In genomic region chr7:133437544-133437943, GRCh38 we compare ENCODE assay signal across 16 cellular contexts.
DNase-seq lines count a peak whose midpoint lies in the region; ATAC-seq and TF ChIP-seq lines count a peak whose summit lies in the region.
"Had no signal": no experiment of that assay in that cellular context is flagged by ENCODE, and none has a peak within 500 bp of the region (broad histone marks: within the 10 kb centered on the region; RNA-seq: fewer than 3 reads in every experiment).

No MANE protein-coding gene starts in this region.

- H3K27ac ChIP-seq in naive thymus-derived CD4-positive, alpha-beta T cell (ENCODE audit: low read depth, low read length): no peak overlapping the region
- H3K27ac ChIP-seq: BLaER1 treated with 17β-estradiol and CSF1 and Interleukin-3, amounts not matched to agents 10 nM and 100 nM had no signal

- H3K4me3 Mint-ChIP-seq in mesothelial cell of epicardium: no peak overlapping the region
- no peak overlapping the region for H3K4me3 Mint-ChIP-seq in stimulated activated effector memory CD8-positive, alpha-beta T cell treated with anti-CD3 and anti-CD28 coated beads, Interleukin-12 subunit alpha, Interleukin-12 subunit beta, amount 100 ng/mL, for 72 hours
- no peak overlapping the region for H3K4me3 Mint-ChIP-seq in naive thymus-derived CD4-positive, alpha-beta T cell
- H3K4me3 Mint-ChIP-seq: B cell; CD8-positive, alpha-beta T cell; H9 had no signal

- POLR2A ChIA-PET in naive thymus-derived CD4-positive, alpha-beta T cell (lab: Charles Lee): no interaction called here

- no peaks in the 10 kb centered on the region for H3K4me1 ChIP-seq in naive thymus-derived CD4-positive, alpha-beta T cell (ENCODE audit: control insufficient read depth in 2 of 2, insufficient read depth in 2 of 2, low read length in 2 of 2)

- TF ChIP-seq CTCF in mesothelial cell of epicardium (IDR thresholded peaks at IDR 0.05; ENCODE audit: unreplicated experiment) (no peak), GM10266 (IDR thresholded peaks at IDR 0.05; ENCODE audit: control insufficient read depth, insufficient read depth, low read depth, missing control alignments) (no peak)

- no peaks in the 10 kb centered on the region for H3K9me3 ChIP-seq in naive thymus-derived CD4-positive, alpha-beta T cell (ENCODE audit: control insufficient read depth in 2 of 3, low read length in 3 of 3)

- no peak for DNase-seq in Right ventricle myocardium superior
- DNase-seq in left cardiac atrium: no peak
- no peak for DNase-seq in mesothelial cell of epicardium (ENCODE audit: low spot score in 2 of 2, unreplicated experiment in 2 of 2)
- DNase-seq in stimulated activated effector memory CD8-positive, alpha-beta T cell treated with anti-CD3 and anti-CD28 coated beads, Interleukin-12 subunit alpha, Interleukin-12 subunit beta, amount 100 ng/mL, for 72 hours (ENCODE audit: low spot score in 2 of 2): no peak
- DNase-seq in naive thymus-derived CD4-positive, alpha-beta T cell: no peak
- DNase-seq in GM10266 (ENCODE audit: extremely low spot score): no peak
- DNase-seq: 8988T; Calu3; CD8-positive, alpha-beta T cell; DMS79 treated with DMSO at 0.1 percent for 48 hours; GF-D8; H9 had no signal

- ATAC-seq in Right ventricle myocardium superior (ENCODE audit: poor library complexity) (peak; percentile 47), left cardiac atrium (no peak), SK-N-SH treated with all-trans-retinoic acid at 6 μM for 48 hours (peak; percentile 54)
- ATAC-seq in stimulated activated effector memory CD8-positive, alpha-beta T cell treated with anti-CD3 and anti-CD28 coated beads, Interleukin-12 subunit alpha, Interleukin-12 subunit beta, amount 100 ng/mL, for 72 hours: no peak
- ATAC-seq in naive thymus-derived CD4-positive, alpha-beta T cell: no peak
- ATAC-seq: CD8-positive, alpha-beta T cell; GM12878 had no signal

- H3K27ac Mint-ChIP-seq in mesothelial cell of epicardium: peak overlapping the region; percentile 18
- H3K27ac Mint-ChIP-seq in stimulated activated effector memory CD8-positive, alpha-beta T cell treated with anti-CD3 and anti-CD28 coated beads, Interleukin-12 subunit alpha, Interleukin-12 subunit beta, amount 100 ng/mL, for 72 hours: no peak overlapping the region
- H3K27ac Mint-ChIP-seq in naive thymus-derived CD4-positive, alpha-beta T cell: no peak overlapping the region
- H3K27ac Mint-ChIP-seq: B cell; CD8-positive, alpha-beta T cell; H9 had no signal

- H3K36me3 ChIP-seq in naive thymus-derived CD4-positive, alpha-beta T cell (ENCODE audit: control insufficient read depth in 2 of 3, insufficient read depth in 3 of 3, low read length in 3 of 3): no peaks in the 10 kb centered on the region

- H3K27me3 Mint-ChIP-seq in mesothelial cell of epicardium (ENCODE audit: low read depth): no peaks in the 10 kb centered on the region
- no peaks in the 10 kb centered on the region for H3K27me3 Mint-ChIP-seq in naive thymus-derived CD4-positive, alpha-beta T cell
- H3K27me3 Mint-ChIP-seq: B cell had no signal

- CTCF ChIA-PET in naive thymus-derived CD4-positive, alpha-beta T cell (lab: Charles Lee): no interaction called here

- peaks cover under 1% of the 10 kb centered on the region for H3K36me3 Mint-ChIP-seq in mesothelial cell of epicardium
- H3K36me3 Mint-ChIP-seq in stimulated activated effector memory CD8-positive, alpha-beta T cell treated with anti-CD3 and anti-CD28 coated beads, Interleukin-12 subunit alpha, Interleukin-12 subunit beta, amount 100 ng/mL, for 72 hours: no peaks in the 10 kb centered on the region
- H3K36me3 Mint-ChIP-seq in naive thymus-derived CD4-positive, alpha-beta T cell: peaks cover 2 to 34% (median 22%) of the 10 kb centered on the region in 5 donors

- no peak overlapping the region for H3K4me3 ChIP-seq in naive thymus-derived CD4-positive, alpha-beta T cell (ENCODE audit: low read length)
- H3K4me3 ChIP-seq: BLaER1 treated with 17β-estradiol and CSF1 and Interleukin-3, amounts not matched to agents 10 nM and 100 nM; GM12878 had no signal

- H3K4me1 Mint-ChIP-seq in mesothelial cell of epicardium: peaks cover 29% of the 10 kb centered on the region
- H3K4me1 Mint-ChIP-seq in stimulated activated effector memory CD8-positive, alpha-beta T cell treated with anti-CD3 and anti-CD28 coated beads, Interleukin-12 subunit alpha, Interleukin-12 subunit beta, amount 100 ng/mL, for 72 hours: peaks cover 5% of the 10 kb centered on the region
- peaks cover 0 to 17% (median 10%) of the 10 kb centered on the region in 7 donors for H3K4me1 Mint-ChIP-seq in naive thymus-derived CD4-positive, alpha-beta T cell

- H3K9me3 Mint-ChIP-seq in mesothelial cell of epicardium: no peaks in the 10 kb centered on the region
- no peaks in the 10 kb centered on the region for H3K9me3 Mint-ChIP-seq in stimulated activated effector memory CD8-positive, alpha-beta T cell treated with anti-CD3 and anti-CD28 coated beads, Interleukin-12 subunit alpha, Interleukin-12 subunit beta, amount 100 ng/mL, for 72 hours
- no peaks in the 10 kb centered on the region for H3K9me3 Mint-ChIP-seq in naive thymus-derived CD4-positive, alpha-beta T cell
- H3K9me3 Mint-ChIP-seq: CD8-positive, alpha-beta T cell; H9 had no signal

- intact Hi-C loops in Right ventricle myocardium superior (cut with DNase I) (no loop called here), left cardiac atrium (cut with DNase I) (no loop called here)
- intact Hi-C loops in naive thymus-derived CD4-positive, alpha-beta T cell (cut with micrococcal nuclease): loop anchor here in 1 of 2 donors (10.0 kb wide), 1 partner anchor 853 kb away; no protein-coding TSS in a partner anchor

- no peaks in the 10 kb centered on the region for H3K27me3 ChIP-seq in naive thymus-derived CD4-positive, alpha-beta T cell (ENCODE audit: control insufficient read depth in 2 of 2, insufficient read depth in 2 of 2, low read length in 2 of 2)
- H3K27me3 ChIP-seq: BLaER1 treated with 17β-estradiol and CSF1 and Interleukin-3, amounts not matched to agents 10 nM and 100 nM had no signal

TF ChIP-seq in SK-N-SH treated with all-trans-retinoic acid at 6 μM for 48 hours, 23 proteins besides CTCF, POLR2A, EP300 and RAD21:
- peak; percentile 48; the same call in 1 of the 2 replicates for TF ChIP-seq RARB (CRISPR knock-in tag; IDR thresholded peaks at IDR 0.05)
- peak; percentile 79; the same call in 1 of the 2 replicates for TF ChIP-seq ZC3H10 (CRISPR knock-in tag; IDR thresholded peaks at IDR 0.05)
- TF ChIP-seq, protein P1, sequence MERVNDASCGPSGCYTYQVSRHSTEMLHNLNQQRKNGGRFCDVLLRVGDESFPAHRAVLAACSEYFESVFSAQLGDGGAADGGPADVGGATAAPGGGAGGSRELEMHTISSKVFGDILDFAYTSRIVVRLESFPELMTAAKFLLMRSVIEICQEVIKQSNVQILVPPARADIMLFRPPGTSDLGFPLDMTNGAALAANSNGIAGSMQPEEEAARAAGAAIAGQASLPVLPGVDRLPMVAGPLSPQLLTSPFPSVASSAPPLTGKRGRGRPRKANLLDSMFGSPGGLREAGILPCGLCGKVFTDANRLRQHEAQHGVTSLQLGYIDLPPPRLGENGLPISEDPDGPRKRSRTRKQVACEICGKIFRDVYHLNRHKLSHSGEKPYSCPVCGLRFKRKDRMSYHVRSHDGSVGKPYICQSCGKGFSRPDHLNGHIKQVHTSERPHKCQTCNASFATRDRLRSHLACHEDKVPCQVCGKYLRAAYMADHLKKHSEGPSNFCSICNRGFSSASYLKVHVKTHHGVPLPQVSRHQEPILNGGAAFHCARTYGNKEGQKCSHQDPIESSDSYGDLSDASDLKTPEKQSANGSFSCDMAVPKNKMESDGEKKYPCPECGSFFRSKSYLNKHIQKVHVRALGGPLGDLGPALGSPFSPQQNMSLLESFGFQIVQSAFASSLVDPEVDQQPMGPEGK (CRISPR knock-in tag; IDR thresholded peaks at IDR 0.05; ENCODE audit: borderline replicate concordance): no peak
- peak; percentile 36; the same call in 1 of the 2 replicates for TF ChIP-seq ISL1 (CRISPR knock-in tag; IDR thresholded peaks at IDR 0.05)
- peak; percentile 69; the same call in 1 of the 2 replicates for TF ChIP-seq TOX (CRISPR knock-in tag; IDR thresholded peaks at IDR 0.05; ENCODE audit: borderline replicate concordance)
- TF ChIP-seq ZNF70 (CRISPR knock-in tag; IDR thresholded peaks at IDR 0.05): no peak

Comparison
In these comparisons a context has a peak if more than half of its experiments do, and no peak if none do; other contexts are left out.
1. ATAC-seq: peak in Right ventricle myocardium superior (single experiment) and SK-N-SH treated with all-trans-retinoic acid at 6 μM for 48 hours (single experiment); none in left cardiac atrium (0 of 2), stimulated activated effector memory CD8-positive, alpha-beta T cell treated with anti-CD3 and anti-CD28 coated beads, Interleukin-12 subunit alpha, Interleukin-12 subunit beta, amount 100 ng/mL, for 72 hours (single experiment) and naive thymus-derived CD4-positive, alpha-beta T cell (single experiment).